Comparison of ENCODE assay signal across 1 cellular context in genomic region chr19:35902870-35903475, GRCh38.
TF ChIP-seq lines count a peak whose summit lies in the region.

No MANE protein-coding gene starts in this region.

TF ChIP-seq in SK-N-SH, 30 proteins besides CTCF, POLR2A, EP300 and RAD21 (continued from another document):
- TF ChIP-seq, protein P1, sequence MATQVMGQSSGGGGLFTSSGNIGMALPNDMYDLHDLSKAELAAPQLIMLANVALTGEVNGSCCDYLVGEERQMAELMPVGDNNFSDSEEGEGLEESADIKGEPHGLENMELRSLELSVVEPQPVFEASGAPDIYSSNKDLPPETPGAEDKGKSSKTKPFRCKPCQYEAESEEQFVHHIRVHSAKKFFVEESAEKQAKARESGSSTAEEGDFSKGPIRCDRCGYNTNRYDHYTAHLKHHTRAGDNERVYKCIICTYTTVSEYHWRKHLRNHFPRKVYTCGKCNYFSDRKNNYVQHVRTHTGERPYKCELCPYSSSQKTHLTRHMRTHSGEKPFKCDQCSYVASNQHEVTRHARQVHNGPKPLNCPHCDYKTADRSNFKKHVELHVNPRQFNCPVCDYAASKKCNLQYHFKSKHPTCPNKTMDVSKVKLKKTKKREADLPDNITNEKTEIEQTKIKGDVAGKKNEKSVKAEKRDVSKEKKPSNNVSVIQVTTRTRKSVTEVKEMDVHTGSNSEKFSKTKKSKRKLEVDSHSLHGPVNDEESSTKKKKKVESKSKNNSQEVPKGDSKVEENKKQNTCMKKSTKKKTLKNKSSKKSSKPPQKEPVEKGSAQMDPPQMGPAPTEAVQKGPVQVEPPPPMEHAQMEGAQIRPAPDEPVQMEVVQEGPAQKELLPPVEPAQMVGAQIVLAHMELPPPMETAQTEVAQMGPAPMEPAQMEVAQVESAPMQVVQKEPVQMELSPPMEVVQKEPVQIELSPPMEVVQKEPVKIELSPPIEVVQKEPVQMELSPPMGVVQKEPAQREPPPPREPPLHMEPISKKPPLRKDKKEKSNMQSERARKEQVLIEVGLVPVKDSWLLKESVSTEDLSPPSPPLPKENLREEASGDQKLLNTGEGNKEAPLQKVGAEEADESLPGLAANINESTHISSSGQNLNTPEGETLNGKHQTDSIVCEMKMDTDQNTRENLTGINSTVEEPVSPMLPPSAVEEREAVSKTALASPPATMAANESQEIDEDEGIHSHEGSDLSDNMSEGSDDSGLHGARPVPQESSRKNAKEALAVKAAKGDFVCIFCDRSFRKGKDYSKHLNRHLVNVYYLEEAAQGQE (IDR thresholded peaks at IDR 0.05; ENCODE audit: low read depth, low read length): no peak
- TF ChIP-seq RXRA (IDR thresholded peaks at IDR 0.05; ENCODE audit: borderline replicate concordance, low read depth) (no peak), TCF12 (IDR thresholded peaks at IDR 0.05) (no peak), MEF2A (IDR thresholded peaks at IDR 0.05; ENCODE audit: borderline replicate concordance, low read depth) (no peak), RFX5 (IDR thresholded peaks at IDR 0.05; ENCODE audit: low read length) (no peak), TEAD4 (IDR thresholded peaks at IDR 0.05; ENCODE audit: borderline replicate concordance, insufficient read depth) (no peak), ELF1 (IDR thresholded peaks at IDR 0.05) (no peak), SMC3 (IDR thresholded peaks at IDR 0.05; ENCODE audit: low read depth, low read length) (no peak), SIN3A (IDR thresholded peaks at IDR 0.05; ENCODE audit: borderline replicate concordance, low read depth, low read length) (no peak), FOXJ3 (CRISPR knock-in tag; IDR thresholded peaks at IDR 0.05) (no peak), FOSL2 (IDR thresholded peaks at IDR 0.05; ENCODE audit: borderline replicate concordance, low read depth) (no peak), CHD2 (IDR thresholded peaks at IDR 0.05; ENCODE audit: low read length, partially characterized antibody) (no peak), FOXM1 (IDR thresholded peaks at IDR 0.05; ENCODE audit: low read depth) (no peak)
- TF ChIP-seq, protein P2, sequence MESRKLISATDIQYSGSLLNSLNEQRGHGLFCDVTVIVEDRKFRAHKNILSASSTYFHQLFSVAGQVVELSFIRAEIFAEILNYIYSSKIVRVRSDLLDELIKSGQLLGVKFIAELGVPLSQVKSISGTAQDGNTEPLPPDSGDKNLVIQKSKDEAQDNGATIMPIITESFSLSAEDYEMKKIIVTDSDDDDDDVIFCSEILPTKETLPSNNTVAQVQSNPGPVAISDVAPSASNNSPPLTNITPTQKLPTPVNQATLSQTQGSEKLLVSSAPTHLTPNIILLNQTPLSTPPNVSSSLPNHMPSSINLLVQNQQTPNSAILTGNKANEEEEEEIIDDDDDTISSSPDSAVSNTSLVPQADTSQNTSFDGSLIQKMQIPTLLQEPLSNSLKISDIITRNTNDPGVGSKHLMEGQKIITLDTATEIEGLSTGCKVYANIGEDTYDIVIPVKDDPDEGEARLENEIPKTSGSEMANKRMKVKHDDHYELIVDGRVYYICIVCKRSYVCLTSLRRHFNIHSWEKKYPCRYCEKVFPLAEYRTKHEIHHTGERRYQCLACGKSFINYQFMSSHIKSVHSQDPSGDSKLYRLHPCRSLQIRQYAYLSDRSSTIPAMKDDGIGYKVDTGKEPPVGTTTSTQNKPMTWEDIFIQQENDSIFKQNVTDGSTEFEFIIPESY (IDR thresholded peaks at IDR 0.05; ENCODE audit: borderline replicate concordance, low read depth): no peak
